13 cellular contexts compared by ENCODE assay signal in the genomic region with DNA sequence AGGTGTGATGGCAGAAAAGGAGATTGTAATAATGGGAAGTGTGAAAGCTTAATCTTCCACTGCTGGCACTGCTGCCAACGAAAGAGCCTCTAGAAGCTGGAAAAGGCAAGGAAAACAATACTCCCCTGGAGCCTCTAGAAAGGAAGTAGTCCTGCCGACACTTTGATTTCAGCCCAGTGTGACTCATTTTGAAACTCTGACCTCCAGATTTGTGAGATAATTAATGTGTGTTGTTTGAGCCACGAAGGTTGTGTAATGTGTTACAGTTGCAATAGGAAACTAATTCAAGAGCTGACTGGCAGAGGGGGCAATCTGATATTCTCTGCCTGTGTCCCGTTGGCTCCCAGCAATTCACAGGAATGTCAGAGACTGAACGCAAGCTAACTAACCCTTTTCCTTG.
DNase-seq lines count a peak whose midpoint lies in the region; ATAC-seq, FAIRE-seq and TF ChIP-seq lines count a peak whose summit lies in the region.
"Had no signal": no experiment of that assay in that cellular context is flagged by ENCODE, and none has a peak within 500 bp of the region (broad histone marks: within the 10 kb centered on the region; RNA-seq: fewer than 3 reads in every experiment).

No MANE protein-coding gene starts in this region.

- no peak overlapping the region for H3K4me3 Mint-ChIP-seq in activated CD8-positive, alpha-beta T cell treated with anti-CD3 and anti-CD28 coated beads, Interleukin-2, amount 10 ng/mL, durations not matched to agents 7 days and 5 days
- H3K4me3 Mint-ChIP-seq: activated CD8-positive, alpha-beta memory T cell treated with anti-CD3 and anti-CD28 coated beads, Interleukin-2, amount 10 ng/mL, durations not matched to agents 7 days and 5 days; stimulated activated naive B cell treated with anti-CD40 and anti-IgM and Interleukin-4, amounts not matched to agents 10 μg/mL and 1 μg/mL and 100 μg/mL, for 72 hours had no signal

- H3K4me1 ChIP-seq in H1 (replicated peaks in 1 of 4; ENCODE audit: control insufficient read depth in 3 of 4, insufficient read depth in 4 of 4, low read length in 3 of 4) (peaks cover 0 to 7% (median 0%) of the 10 kb centered on the region in 4 experiments; a peak in 2 of 7 replicates), osteoblast (ENCODE audit: insufficient read depth, low read length) (peaks cover 3% of the 10 kb centered on the region)

- H2BK120ac ChIP-seq in H1 (replicated peaks; ENCODE audit: low read depth, low read length) = no peak overlapping the region

- H2BK5ac ChIP-seq in H1 (ENCODE audit: low read depth, low read length) = no peak overlapping the region; the same call in 1 of the 2 replicates

- no peaks in the 10 kb centered on the region for H3K36me3 ChIP-seq in H1 (ENCODE audit: control insufficient read depth in 2 of 4, insufficient read depth in 4 of 4, low read length in 3 of 4)
- no peaks in the 10 kb centered on the region for H3K36me3 ChIP-seq in osteoblast (ENCODE audit: insufficient read depth, low read length)

- FAIRE-seq in GM12891 (lab: Jason Lieb, UNC) = no peak
- no peak for FAIRE-seq in H1 (lab: Jason Lieb, UNC)

- WGBS in H1 (ENCODE audit: extremely low coverage in 1 of 2, insufficient coverage in 1 of 2, insufficient read length in 1 of 2, insufficient replicate concordance in 2 of 2, low coverage in 1 of 2, low lambda C conversion rate in 2 of 2, missing lambda C conversion rate in 1 of 2), 2 experiments = 78% methylated on average over 5 of the region's 5 CpGs; no CpG with 5 or more reads in 1 of the 2 experiments

- H4K91ac ChIP-seq in H1 (replicated peaks; ENCODE audit: insufficient read length, low read length) = no peak overlapping the region

- H3K27ac Mint-ChIP-seq in activated CD8-positive, alpha-beta T cell treated with anti-CD3 and anti-CD28 coated beads, Interleukin-2, amount 10 ng/mL, durations not matched to agents 7 days and 5 days = no peak overlapping the region
- H3K27ac Mint-ChIP-seq: activated CD8-positive, alpha-beta memory T cell treated with anti-CD3 and anti-CD28 coated beads, Interleukin-2, amount 10 ng/mL, durations not matched to agents 7 days and 5 days; stimulated activated naive B cell treated with anti-CD40 and anti-IgM and Interleukin-4, amounts not matched to agents 10 μg/mL and 1 μg/mL and 100 μg/mL, for 72 hours had no signal

- no peak overlapping the region for H2BK15ac ChIP-seq in H1 (ENCODE audit: low read length)

- CTCF ChIA-PET in H1 (lab: Charles Lee; ENCODE audit: partially characterized antibody) = no interaction called here
- CTCF ChIA-PET in activated CD8-positive, alpha-beta T cell treated with anti-CD3 and anti-CD28 coated beads, Interleukin-2, amount 10 ng/mL, durations not matched to agents 7 days and 5 days (lab: Charles Lee) = no interaction called here

- H3K79me1 ChIP-seq in H1 (ENCODE audit: low read depth, low read length) = no peaks in the 10 kb centered on the region

- H2AK5ac ChIP-seq in H1 (ENCODE audit: low read depth, low read length) = no peak overlapping the region

- H3K79me2 ChIP-seq in H1 (ENCODE audit: control insufficient read depth in 1 of 2, insufficient read depth in 2 of 2, low read length in 2 of 2) = no peaks in the 10 kb centered on the region
- no peaks in the 10 kb centered on the region for H3K79me2 ChIP-seq in osteoblast (ENCODE audit: insufficient read depth, low read length)

- H3K4ac ChIP-seq in H1 (replicated peaks; ENCODE audit: insufficient read length, low read depth, low read length) = no peak overlapping the region

- H2BK12ac ChIP-seq in H1 (ENCODE audit: low read depth, low read length) = no peak overlapping the region; the same call in 1 of the 2 replicates

- H3K9me3 ChIP-seq in H1 (ENCODE audit: insufficient read depth in 2 of 2, low read depth in 1 of 2, low read length in 1 of 2) (no peaks in the 10 kb centered on the region), osteoblast (ENCODE audit: low read depth, low read length) (no peaks in the 10 kb centered on the region)

- no peak overlapping the region for H3K9ac ChIP-seq in H1 (replicated peaks in 1 of 4; ENCODE audit: extremely low read depth in 1 of 4, low read depth in 3 of 4, low read length in 3 of 4)

- H2AFZ ChIP-seq in H1 (ENCODE audit: low read length) (peak overlapping the region; percentile 62; the same call in 1 of the 2 replicates), osteoblast (ENCODE audit: low read length) (peak overlapping the region; percentile 26)

- no peaks in the 10 kb centered on the region for H3K36me3 Mint-ChIP-seq in activated CD8-positive, alpha-beta T cell treated with anti-CD3 and anti-CD28 coated beads, Interleukin-2, amount 10 ng/mL, durations not matched to agents 7 days and 5 days (ENCODE audit: low read depth)
- H3K36me3 Mint-ChIP-seq: activated CD8-positive, alpha-beta memory T cell treated with anti-CD3 and anti-CD28 coated beads, Interleukin-2, amount 10 ng/mL, durations not matched to agents 7 days and 5 days; stimulated activated naive B cell treated with anti-CD40 and anti-IgM and Interleukin-4, amounts not matched to agents 10 μg/mL and 1 μg/mL and 100 μg/mL, for 72 hours had no signal

- no peak overlapping the region for H3K56ac ChIP-seq in H1 (replicated peaks; ENCODE audit: insufficient read length, low read depth, low read length)

- DNase-seq in GM12891 (ENCODE audit: insufficient read length, low spot score) (no peak), NCI-H460 (ENCODE audit: extremely low read depth, low read depth) (peak; percentile 16), H1 (ENCODE audit: low read depth in 1 of 2, low spot score in 2 of 2) (no peak), osteoblast (ENCODE audit: insufficient read length, low spot score, missing footprints) (no peak), HuH-7 (ENCODE audit: low spot score) (no peak)
- no peak for DNase-seq in activated CD8-positive, alpha-beta T cell treated with anti-CD3 and anti-CD28 coated beads, Interleukin-2, amount 10 ng/mL, durations not matched to agents 7 days and 5 days
- no peak for DNase-seq in activated CD4-positive, CD25-positive, alpha-beta regulatory T cell (lab: John Stamatoyannopoulos, UW)
- DNase-seq: activated CD8-positive, alpha-beta memory T cell treated with anti-CD3 and anti-CD28 coated beads, Interleukin-2, amount 10 ng/mL, durations not matched to agents 7 days and 5 days; anterior cingulate cortex; NCI-H2081 treated with DMSO at 0.1 percent for 48 hours; stimulated activated CD4-positive, alpha-beta T cell treated with anti-CD3 and anti-CD28 coated beads, Interleukin-15, amount 100 ng/mL, for 24 hours; stimulated activated naive B cell treated with anti-CD40 and anti-IgM and Interleukin-4, amounts not matched to agents 10 μg/mL and 1 μg/mL and 100 μg/mL, for 72 hours had no signal

- ATAC-seq in activated CD8-positive, alpha-beta T cell treated with anti-CD3 and anti-CD28 coated beads, Interleukin-2, amount 10 ng/mL, durations not matched to agents 7 days and 5 days = no peak
- ATAC-seq in GM21447 (IDR thresholded peaks at IDR 0.05; ENCODE audit: unreplicated experiment) = no peak
- ATAC-seq: activated CD8-positive, alpha-beta memory T cell treated with anti-CD3 and anti-CD28 coated beads, Interleukin-2, amount 10 ng/mL, durations not matched to agents 7 days and 5 days; stimulated activated naive B cell treated with anti-CD40 and anti-IgM and Interleukin-4, amounts not matched to agents 10 μg/mL and 1 μg/mL and 100 μg/mL, for 72 hours had no signal

- no peaks in the 10 kb centered on the region for H3K9me3 Mint-ChIP-seq in activated CD8-positive, alpha-beta T cell treated with anti-CD3 and anti-CD28 coated beads, Interleukin-2, amount 10 ng/mL, durations not matched to agents 7 days and 5 days (ENCODE audit: insufficient read depth)
- H3K9me3 Mint-ChIP-seq: stimulated activated naive B cell treated with anti-CD40 and anti-IgM and Interleukin-4, amounts not matched to agents 10 μg/mL and 1 μg/mL and 100 μg/mL, for 72 hours had no signal

- H3K18ac ChIP-seq in H1 (ENCODE audit: extremely low read depth, low read length) = no peak overlapping the region

- no peak overlapping the region for H4K8ac ChIP-seq in H1 (ENCODE audit: extremely low read depth, insufficient read depth, low read length)

- H3K14ac ChIP-seq in H1 (ENCODE audit: insufficient read length) = no peak overlapping the region

- no peak overlapping the region for H2BK20ac ChIP-seq in H1 (ENCODE audit: low read length)

- H3K27me3 ChIP-seq in H1 (replicated peaks in 1 of 4; ENCODE audit: control insufficient read depth in 3 of 4, extremely low read depth in 1 of 4, insufficient read depth in 3 of 4, low read length in 3 of 4) (peaks cover 0 to 2% (median 0%) of the 10 kb centered on the region in 4 experiments; a peak in 1 of 7 replicates), osteoblast (ENCODE audit: insufficient read depth, low read length) (no peaks in the 10 kb centered on the region)

- TF ChIP-seq EP300 in H1 (IDR thresholded peaks at IDR 0.05; ENCODE audit: borderline replicate concordance in 1 of 2, low read depth in 2 of 2, low read length in 2 of 2) = no peak

- H3K4me2 ChIP-seq in H1 (ENCODE audit: insufficient read depth in 1 of 2, low read depth in 2 of 2, low read length in 2 of 2) = no peak overlapping the region
- no peak overlapping the region for H3K4me2 ChIP-seq in osteoblast (ENCODE audit: insufficient read depth, low read length)

- H3K23ac ChIP-seq in H1 (ENCODE audit: insufficient read length) = no peak overlapping the region

- H4K5ac ChIP-seq in H1 (ENCODE audit: insufficient read length, low read depth, low read length) = no peak overlapping the region

- H3K23me2 ChIP-seq in H1 (ENCODE audit: low read depth, low read length) = no peaks in the 10 kb centered on the region

- H3K27ac ChIP-seq in H1 (ENCODE audit: low read depth, low read length) = no peak overlapping the region
- H3K27ac ChIP-seq in osteoblast (ENCODE audit: low read depth, low read length) = no peak overlapping the region

- POLR2A ChIA-PET in H1 (lab: Charles Lee; ENCODE audit: partially characterized antibody) = interaction anchor here (0.6 kb wide), 1 partner anchor 290 kb away, joined by 3 read pairs; no protein-coding TSS in a partner anchor
- POLR2A ChIA-PET in activated CD8-positive, alpha-beta T cell treated with anti-CD3 and anti-CD28 coated beads, Interleukin-2, amount 10 ng/mL, durations not matched to agents 7 days and 5 days (lab: Charles Lee) = no interaction called here

- H3K4me3 ChIP-seq in H1 (ENCODE audit: extremely low read depth in 1 of 4, insufficient read depth in 2 of 4, low read depth in 3 of 4, low read length in 4 of 4) (no peak overlapping the region), osteoblast (ENCODE audit: insufficient read depth, low read length) (no peak overlapping the region)

- H3K27me3 Mint-ChIP-seq in activated CD8-positive, alpha-beta T cell treated with anti-CD3 and anti-CD28 coated beads, Interleukin-2, amount 10 ng/mL, durations not matched to agents 7 days and 5 days (ENCODE audit: low read depth) = no peaks in the 10 kb centered on the region
- H3K27me3 Mint-ChIP-seq: stimulated activated naive B cell treated with anti-CD40 and anti-IgM and Interleukin-4, amounts not matched to agents 10 μg/mL and 1 μg/mL and 100 μg/mL, for 72 hours had no signal

- TF ChIP-seq RAD21 in H1 (IDR thresholded peaks at IDR 0.05 in 1 of 2, conservative IDR thresholded peaks at IDR 0.05 in 1 of 2; ENCODE audit: low read depth in 2 of 2, low read length in 2 of 2) = no peak

- TF ChIP-seq CTCF in H1 (IDR thresholded peaks at IDR 0.05; ENCODE audit: control extremely low read depth in 1 of 3, insufficient read depth in 1 of 3, low read depth in 1 of 3, low read length in 3 of 3) = no peak
- TF ChIP-seq CTCF in osteoblast (IDR thresholded peaks at IDR 0.05; ENCODE audit: extremely low read depth, low read depth, low read length) = no peak

- TF ChIP-seq POLR2A in GM12891 (IDR thresholded peaks at IDR 0.05; ENCODE audit: low read depth, low read length) (no peak), H1 (IDR thresholded peaks at IDR 0.05; ENCODE audit: control extremely low read depth in 1 of 2, low read depth in 2 of 2, low read length in 2 of 2) (no peak)

- H4K20me1 ChIP-seq in H1 (replicated peaks in 1 of 2; ENCODE audit: control insufficient read depth in 1 of 2, insufficient read depth in 2 of 2, low read length in 2 of 2) (no peaks in the 10 kb centered on the region), osteoblast (ENCODE audit: insufficient read depth, low read length) (no peaks in the 10 kb centered on the region)

- H3K4me1 Mint-ChIP-seq in activated CD8-positive, alpha-beta T cell treated with anti-CD3 and anti-CD28 coated beads, Interleukin-2, amount 10 ng/mL, durations not matched to agents 7 days and 5 days (ENCODE audit: low read depth) = no peaks in the 10 kb centered on the region
- H3K4me1 Mint-ChIP-seq: stimulated activated naive B cell treated with anti-CD40 and anti-IgM and Interleukin-4, amounts not matched to agents 10 μg/mL and 1 μg/mL and 100 μg/mL, for 72 hours had no signal
